30 cellular contexts compared by ENCODE assay signal in genomic region chr1:172820759-172821158, GRCh38.
DNase-seq lines count a peak whose midpoint lies in the region; ATAC-seq, FAIRE-seq and TF ChIP-seq lines count a peak whose summit lies in the region.
"Had no signal": no experiment of that assay in that cellular context is flagged by ENCODE, and none has a peak within 500 bp of the region (broad histone marks: within the 10 kb centered on the region; RNA-seq: fewer than 3 reads in every experiment).

No MANE protein-coding gene starts in this region.

- H3K9me3 ChIP-seq in Loucy (ENCODE audit: insufficient read depth, low read depth, low read length) (no peaks in the 10 kb centered on the region), K562 (replicated peaks; ENCODE audit: control insufficient read depth, insufficient read depth, low read depth, low read length) (no peaks in the 10 kb centered on the region), osteoblast (ENCODE audit: low read depth, low read length) (no peaks in the 10 kb centered on the region)
- H3K9me3 ChIP-seq: breast epithelium, tibial artery, vagina had no signal

- CTCF ChIA-PET in K562 (lab: Yijun Ruan, JAX; ENCODE audit: low intra/inter-chr PET ratio): interaction anchor here (0.7 kb wide), 1 partner anchor 75 kb away, joined by 4 read pairs; no protein-coding TSS in a partner anchor

- no peak for TF ChIP-seq CTCF in Loucy (conservative IDR thresholded peaks at IDR 0.05; ENCODE audit: low read length)
- TF ChIP-seq CTCF in K562 (IDR thresholded peaks at IDR 0.05 in 2 of 3, conservative IDR thresholded peaks at IDR 0.05 in 1 of 3; ENCODE audit: insufficient read depth in 2 of 3, low read depth in 1 of 3, low read length in 3 of 3): no peak
- TF ChIP-seq CTCF in osteoblast (IDR thresholded peaks at IDR 0.05; ENCODE audit: extremely low read depth, low read depth, low read length): no peak

- H3K9me1 ChIP-seq in K562 (ENCODE audit: control insufficient read depth, insufficient read depth, low read length): no peaks in the 10 kb centered on the region

- intact Hi-C loops in K562 (cut with micrococcal nuclease): loop anchor here (10.0 kb wide), 1 partner anchor 594 kb away; no protein-coding TSS in a partner anchor

- H3K79me2 ChIP-seq in Loucy (ENCODE audit: insufficient read depth, low read length) (no peaks in the 10 kb centered on the region), K562 (ENCODE audit: control insufficient read depth, insufficient read depth, low read length) (no peaks in the 10 kb centered on the region), osteoblast (ENCODE audit: insufficient read depth, low read length) (no peaks in the 10 kb centered on the region)

- H4K20me1 ChIP-seq in Loucy (ENCODE audit: insufficient read depth, low read length, poor library complexity, severe bottlenecking) (no peaks in the 10 kb centered on the region), K562 (replicated peaks; ENCODE audit: control insufficient read depth, insufficient read depth, low read length) (no peaks in the 10 kb centered on the region), osteoblast (ENCODE audit: insufficient read depth, low read length) (no peaks in the 10 kb centered on the region)

- H3K9me2 ChIP-seq in Loucy (replicated peaks; ENCODE audit: low read depth, low read length): no peaks in the 10 kb centered on the region

- H3K4me1 ChIP-seq in Loucy (ENCODE audit: insufficient read depth, low read length, poor library complexity, severe bottlenecking): peaks cover 40% of the 10 kb centered on the region
- peaks cover 0 to 30% of the 10 kb centered on the region in 2 experiments; a peak in 3 of 5 replicates for H3K4me1 ChIP-seq in K562 (replicated peaks in 1 of 2; ENCODE audit: control insufficient read depth in 2 of 2, insufficient read depth in 2 of 2, low read length in 2 of 2)
- H3K4me1 ChIP-seq in osteoblast (ENCODE audit: insufficient read depth, low read length): peaks cover 33% of the 10 kb centered on the region
- H3K4me1 ChIP-seq: breast epithelium, vagina had no signal

- H3K36me3 ChIP-seq in Loucy (ENCODE audit: insufficient read depth, low read length): no peaks in the 10 kb centered on the region
- no peaks in the 10 kb centered on the region for H3K36me3 ChIP-seq in K562 (ENCODE audit: control insufficient read depth, insufficient read depth, low read length)
- no peaks in the 10 kb centered on the region for H3K36me3 ChIP-seq in osteoblast (ENCODE audit: insufficient read depth, low read length)
- H3K36me3 ChIP-seq: breast epithelium, tibial artery, vagina had no signal

- no peak for ATAC-seq in K562
- ATAC-seq in GM19351 (IDR thresholded peaks at IDR 0.05; ENCODE audit: unreplicated experiment): no peak
- ATAC-seq: activated CD4-positive, alpha-beta T cell treated with anti-CD3 and anti-CD28 coated beads for 36 hours; activated CD8-positive, alpha-beta T cell treated with anti-CD3 and anti-CD28 coated beads for 36 hours; HCT116; left lobe of liver; right cardiac atrium had no signal

- TF ChIP-seq EP300 in K562 (IDR thresholded peaks at IDR 0.05; ENCODE audit: low read length): no peak

- peaks cover 7% of the 10 kb centered on the region; the same call in 1 of the 2 replicates for H3F3A ChIP-seq in Loucy (ENCODE audit: low read depth)

- BruUV-seq in K562 (replicated peaks; lab: Mats Ljungman, UMichigan): no TSS peak

- TF ChIP-seq RAD21 in K562 (CRISPR knock-in tag; conservative IDR thresholded peaks at IDR 0.05 in 1 of 2, IDR thresholded peaks at IDR 0.05 in 1 of 2): no peak

- no peak overlapping the region for H2AFZ ChIP-seq in Loucy (ENCODE audit: low read length)
- no peak overlapping the region for H2AFZ ChIP-seq in K562 (ENCODE audit: low read depth, low read length)
- no peak overlapping the region for H2AFZ ChIP-seq in osteoblast (ENCODE audit: low read length)

- H3K4me3 ChIP-seq in Loucy (ENCODE audit: low read length, poor library complexity, severe bottlenecking): no peak overlapping the region
- no peak overlapping the region for H3K4me3 ChIP-seq in K562
- H3K4me3 ChIP-seq in osteoblast (ENCODE audit: insufficient read depth, low read length): no peak overlapping the region
- H3K4me3 ChIP-seq: breast epithelium, tibial artery, vagina had no signal

- no peaks in the 10 kb centered on the region for H3K27me3 ChIP-seq in Loucy (ENCODE audit: insufficient read depth, low read length, poor library complexity, severe bottlenecking)
- no peaks in the 10 kb centered on the region for H3K27me3 ChIP-seq in K562 (ENCODE audit: control insufficient read depth in 2 of 2, insufficient read depth in 2 of 2, low read length in 2 of 2)
- H3K27me3 ChIP-seq in osteoblast (ENCODE audit: insufficient read depth, low read length): no peaks in the 10 kb centered on the region
- H3K27me3 ChIP-seq: breast epithelium, tibial artery, vagina had no signal

- H3K4me2 ChIP-seq in Loucy (ENCODE audit: low read depth, low read length, poor library complexity, severe bottlenecking): peak overlapping the region; percentile 26
- H3K4me2 ChIP-seq in K562 (ENCODE audit: insufficient read depth, low read length): no peak overlapping the region
- no peak overlapping the region for H3K4me2 ChIP-seq in osteoblast (ENCODE audit: insufficient read depth, low read length)

- H3K9ac ChIP-seq in Loucy (ENCODE audit: low read depth, low read length, poor library complexity, severe bottlenecking): no peak overlapping the region
- H3K9ac ChIP-seq in K562 (ENCODE audit: insufficient read depth in 1 of 2, low read depth in 2 of 2, low read length in 2 of 2): no peak overlapping the region

- TF ChIP-seq POLR2A in K562 (conservative IDR thresholded peaks at IDR 0.05): no peak

- in situ Hi-C loops in K562 (cut with MboI): no loop called here

- DNase-seq in EL (peak; percentile 42), K562 (ENCODE audit: extremely low read depth in 1 of 4, low spot score in 3 of 4) (no peak), osteoblast (ENCODE audit: insufficient read length, low spot score, missing footprints) (peak; percentile 36), NOMO-1 treated with dmso at 0.1 percent for 144 hours (lab: John Stamatoyannopoulos, UW; ENCODE audit: unreplicated experiment) (no peak), NK-92 (lab: John Stamatoyannopoulos, UW; ENCODE audit: unreplicated experiment) (no peak), MV-4-11 (lab: John Stamatoyannopoulos, UW) (no peak)
- DNase-seq: ACHN; activated CD4-positive, alpha-beta T cell treated with anti-CD3 and anti-CD28 coated beads for 36 hours; activated CD8-positive, alpha-beta T cell treated with anti-CD3 and anti-CD28 coated beads for 36 hours; activated naive CD4-positive, alpha-beta T cell treated with anti-CD3 and anti-CD28 coated beads, Interleukin-2, amount 50 U/mL, for 16 hours; DMS153; effector CD4-positive, alpha-beta T cell; hippocampal formation; NCI-H1092 treated with DMSO at 0.1 percent for 48 hours; NCI-H187; NK-92 treated with Interleukin-12 subunit alpha and Interleukin-12 subunit beta, amount 100 ng/mL, for 24 hours; right cardiac atrium; SHP77 treated with DMSO at 0.1 percent for 48 hours; stimulated activated CD4-positive, alpha-beta T cell treated with anti-CD3 and anti-CD28 coated beads, Interleukin-12 subunit alpha, Interleukin-12 subunit beta, amount 100 ng/mL, for 4 hours; stimulated activated CD4-positive, alpha-beta T cell treated with anti-CD3 and anti-CD28 coated beads, Interleukin-2, amount 100 ng/mL, for 48 hours; T-helper 9 cell; tibial artery had no signal

- POLR2A ChIA-PET in K562 (lab: Yijun Ruan, JAX): no interaction called here

- H3K27ac ChIP-seq in K562 (ENCODE audit: extremely low read depth, low read depth, low read length) (no peak overlapping the region), osteoblast (ENCODE audit: low read depth, low read length) (no peak overlapping the region)
- H3K27ac ChIP-seq: breast epithelium, tibial artery, vagina, VCaP had no signal

- no peak for FAIRE-seq in K562 (lab: Jason Lieb, UNC)
- FAIRE-seq: RCC 7860 had no signal

- WGBS in K562 (ENCODE audit: insufficient coverage, low coverage, missing lambda C conversion rate): 45% methylated on average over 2 of the region's 2 CpGs

TF ChIP-seq in K562, 482 proteins besides CTCF, POLR2A, EP300 and RAD21:
- TF ChIP-seq RHOXF2B (CRISPR knock-in tag; conservative IDR thresholded peaks at IDR 0.05) (no peak), CEBPG (CRISPR knock-in tag; IDR thresholded peaks at IDR 0.05) (no peak), CEBPG (tag; conservative IDR thresholded peaks at IDR 0.05 in 1 of 2, IDR thresholded peaks at IDR 0.05 in 1 of 2) (peak in 1 of 2 experiments; percentile 31; a peak in 1 of 4 replicates), TSC22D4 (tag; IDR thresholded peaks at IDR 0.05) (no peak), CEBPB (tag; IDR thresholded peaks at IDR 0.05) (peak; percentile 46), KLF16 (IDR thresholded peaks at IDR 0.05) (no peak), ZNF280B (CRISPR knock-in tag; IDR thresholded peaks at IDR 0.05) (no peak), NR0B1 (IDR thresholded peaks at IDR 0.05; ENCODE audit: partially characterized antibody) (no peak), JUNB (CRISPR knock-in tag; conservative IDR thresholded peaks at IDR 0.05) (no peak)

Comparison
In these comparisons a context has a peak if more than half of its experiments do, and no peak if none do; other contexts are left out.
1. DNase-seq: peak in EL (single experiment) and osteoblast (single experiment); none in K562 (0 of 4), NOMO-1 treated with dmso at 0.1 percent for 144 hours (single experiment), NK-92 (single experiment) and MV-4-11 (single experiment).